8 cellular contexts compared by ENCODE assay signal in genomic region chr3:120450914-120451669, GRCh38. TPM values are rescaled to one million over a fixed set of nuclear protein-coding genes. Genes with fewer than 3 reads are reported as not detected.
DNase-seq lines count a peak whose midpoint lies in the region; TF ChIP-seq lines count a peak whose summit lies in the region.

Gene FSTL1 (minus strand): TSS chr3:120450992. CDS start chr3:120450746, 246 bp downstream.

- H3K27me3 Mint-ChIP-seq in T-helper 2 cell treated with Interferon-gamma antibody and Interleukin-4, amounts not matched to agents 5 μg/mL and 100 μg/mL, for 36 hours (ENCODE audit: low read depth): peaks cover 60% of the 10 kb centered on the region
- H3K27me3 Mint-ChIP-seq in activated CD4-positive, alpha-beta memory T cell treated with anti-CD3 and anti-CD28 coated beads for 36 hours: peaks cover 47% of the 10 kb centered on the region
- H3K27me3 Mint-ChIP-seq in nephron (ENCODE audit: low read depth): no peaks in the 10 kb centered on the region

- DNase-seq in T-helper 2 cell treated with Interferon-gamma antibody and Interleukin-4, amounts not matched to agents 5 μg/mL and 100 μg/mL, for 36 hours (ENCODE audit: low spot score): no peak
- DNase-seq in T-helper 2 cell (no peak), foreskin melanocyte (peak; percentile 32), NCI-H526 (lab: John Stamatoyannopoulos, UW) (no peak), OCI-M2 (lab: John Stamatoyannopoulos, UW; ENCODE audit: unreplicated experiment) (no peak), CD1c-positive myeloid dendritic cell (ENCODE audit: extremely low spot score) (no peak)
- no peak for DNase-seq in activated CD4-positive, alpha-beta memory T cell treated with anti-CD3 and anti-CD28 coated beads for 36 hours

- TF ChIP-seq CTCF in nephron (IDR thresholded peaks at IDR 0.05; ENCODE audit: unreplicated experiment in 3 of 3): no peak

- no peak within 1 kb of the TSS for H3K27ac Mint-ChIP-seq in T-helper 2 cell treated with Interferon-gamma antibody and Interleukin-4, amounts not matched to agents 5 μg/mL and 100 μg/mL, for 36 hours
- no peak within 1 kb of the TSS for H3K27ac Mint-ChIP-seq in activated CD4-positive, alpha-beta memory T cell treated with anti-CD3 and anti-CD28 coated beads for 36 hours
- H3K27ac Mint-ChIP-seq in nephron: peak within 1 kb of the TSS; percentile 93 to 94 (median 94)

- H3K9me3 Mint-ChIP-seq in T-helper 2 cell treated with Interferon-gamma antibody and Interleukin-4, amounts not matched to agents 5 μg/mL and 100 μg/mL, for 36 hours: no peaks in the 10 kb centered on the region
- peaks cover 3% of the 10 kb centered on the region for H3K9me3 Mint-ChIP-seq in activated CD4-positive, alpha-beta memory T cell treated with anti-CD3 and anti-CD28 coated beads for 36 hours
- H3K9me3 Mint-ChIP-seq in nephron: no peaks in the 10 kb centered on the region

- no peaks in the 10 kb centered on the region for H3K36me3 Mint-ChIP-seq in T-helper 2 cell treated with Interferon-gamma antibody and Interleukin-4, amounts not matched to agents 5 μg/mL and 100 μg/mL, for 36 hours (ENCODE audit: low read depth)
- H3K36me3 Mint-ChIP-seq in activated CD4-positive, alpha-beta memory T cell treated with anti-CD3 and anti-CD28 coated beads for 36 hours: no peaks in the 10 kb centered on the region
- peaks cover 15% of the 10 kb centered on the region for H3K36me3 Mint-ChIP-seq in nephron (ENCODE audit: low read depth)

- peak within 1 kb of the TSS; percentile 80 for H3K4me3 Mint-ChIP-seq in T-helper 2 cell treated with Interferon-gamma antibody and Interleukin-4, amounts not matched to agents 5 μg/mL and 100 μg/mL, for 36 hours
- peak within 1 kb of the TSS; percentile 70 for H3K4me3 Mint-ChIP-seq in activated CD4-positive, alpha-beta memory T cell treated with anti-CD3 and anti-CD28 coated beads for 36 hours
- H3K4me3 Mint-ChIP-seq in nephron: peak within 1 kb of the TSS; percentile 90 to 93 (median 93)

- POLR2A ChIA-PET in activated CD4-positive, alpha-beta memory T cell treated with anti-CD3 and anti-CD28 coated beads for 36 hours (lab: Charles Lee): no interaction called here

- CTCF ChIA-PET in activated CD4-positive, alpha-beta memory T cell treated with anti-CD3 and anti-CD28 coated beads for 36 hours (lab: Charles Lee): no interaction called here

- peaks cover 7% of the 10 kb centered on the region for H3K4me1 Mint-ChIP-seq in T-helper 2 cell treated with Interferon-gamma antibody and Interleukin-4, amounts not matched to agents 5 μg/mL and 100 μg/mL, for 36 hours (ENCODE audit: low read depth)
- H3K4me1 Mint-ChIP-seq in activated CD4-positive, alpha-beta memory T cell treated with anti-CD3 and anti-CD28 coated beads for 36 hours (ENCODE audit: low read depth): peaks cover 8% of the 10 kb centered on the region
- peaks cover 33% of the 10 kb centered on the region for H3K4me1 Mint-ChIP-seq in nephron

- intact Hi-C loops in activated CD4-positive, alpha-beta memory T cell treated with anti-CD3 and anti-CD28 coated beads for 36 hours (cut with micrococcal nuclease): no loop called here

RNA-seq across cellular contexts. Expression of gene FSTL1, which starts in this region (rescaled TPM):
- under 1 TPM; 0.12 to 0.40 TPM for total RNA-seq in activated CD4-positive, alpha-beta memory T cell treated with anti-CD3 and anti-CD28 coated beads for 36 hours

Comparison
In these comparisons a context has a peak if more than half of its experiments do, and no peak if none do; other contexts are left out.
1. H3K27ac Mint-ChIP-seq: peak in nephron (3 of 3); none in T-helper 2 cell treated with Interferon-gamma antibody and Interleukin-4, amounts not matched to agents 5 μg/mL and 100 μg/mL, for 36 hours (single experiment) and activated CD4-positive, alpha-beta memory T cell treated with anti-CD3 and anti-CD28 coated beads for 36 hours (single experiment).
2. Peak in every context shown above with its lines, with median percentiles within 50 percentile points of each other: H3K4me3 Mint-ChIP-seq.